32 cellular contexts compared by ENCODE assay signal in the genomic region with DNA sequence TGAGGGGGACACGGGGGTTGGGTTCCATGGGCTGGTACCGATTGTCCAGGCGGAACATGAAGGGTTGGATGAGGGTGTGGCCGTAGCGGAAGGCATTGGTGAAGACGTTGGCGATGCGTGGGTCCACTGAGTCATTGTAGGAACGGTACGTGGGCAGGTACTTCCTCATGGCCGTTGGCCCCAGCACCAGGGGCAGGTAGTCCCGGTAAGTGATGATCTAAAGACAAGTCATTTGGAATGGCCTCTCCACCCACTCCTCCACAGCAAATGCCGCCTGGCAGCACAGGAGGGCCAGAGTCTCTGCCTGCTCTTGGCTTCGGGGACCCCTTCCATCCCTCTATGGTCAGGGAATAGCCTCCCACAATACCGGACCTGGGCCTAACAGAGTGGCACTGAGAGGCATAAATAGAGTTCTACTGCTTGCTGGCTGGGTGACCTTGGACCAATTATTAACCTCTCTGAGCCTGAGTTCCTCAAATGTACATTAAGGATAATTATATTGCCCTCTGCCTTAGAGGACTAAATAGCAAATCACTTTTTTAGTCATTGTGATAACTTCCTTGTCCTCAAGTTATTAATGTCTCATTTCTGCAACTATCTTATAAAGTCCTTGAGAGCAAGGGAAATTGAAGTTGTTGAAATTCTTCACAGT. TPM values are rescaled to one million over a fixed set of nuclear protein-coding genes. Genes with fewer than 3 reads are reported as not detected.
DNase-seq lines count a peak whose midpoint lies in the region; ATAC-seq and FAIRE-seq lines count a peak whose summit lies in the region.
"Had no signal": no experiment of that assay in that cellular context is flagged by ENCODE, and none has a peak within 500 bp of the region (broad histone marks: within the 10 kb centered on the region; RNA-seq: fewer than 3 reads in every experiment).

No MANE protein-coding gene starts in this region.

- no peaks in the 10 kb centered on the region for H3K9me3 Mint-ChIP-seq in activated CD4-positive, alpha-beta T cell treated with anti-CD3 and anti-CD28 coated beads, Interleukin-2, amount 10 ng/mL, durations not matched to agents 24 days and 14 days
- H3K9me3 Mint-ChIP-seq in dendritic cell treated with granulocyte-macrophage colony-stimulating factor and Interleukin-4, amounts not matched to agents 40 ng/mL and 50 ng/mL, for 4 days: no peaks in the 10 kb centered on the region
- no peaks in the 10 kb centered on the region for H3K9me3 Mint-ChIP-seq in stimulated activated naive B cell treated with anti-CD40 and anti-IgM and Interleukin-4, amounts not matched to agents 10 μg/mL and 1 μg/mL and 100 μg/mL, for 72 hours
- H3K9me3 Mint-ChIP-seq: activated naive CD4-positive, alpha-beta T cell treated with anti-CD3 and anti-CD28 coated beads, Interleukin-2, amount 50 U/mL, for 24 hours; activated T-helper 2 cell treated with anti-CD3 and anti-CD28 coated beads, Interferon-gamma antibody, Interleukin-2, Interleukin-4, amounts not matched to agents 10 μg/mL and 5 μg/mL and 100 μg/mL, durations not matched to agents 14 hours and 24 hours and 36 hours; CD8-positive, alpha-beta T cell; IgD-negative memory B cell; naive thymus-derived CD4-positive, alpha-beta T cell; type B pancreatic cell had no signal

- FAIRE-seq in GM18507 (lab: Jason Lieb, UNC): peak; percentile 48
- FAIRE-seq in RCC 7860 (lab: Jason Lieb, UNC): no peak
- FAIRE-seq: A549 had no signal

- intact Hi-C loops in activated CD4-positive, alpha-beta T cell treated with anti-CD3 and anti-CD28 coated beads, Interleukin-2, amount 10 ng/mL, durations not matched to agents 24 days and 14 days (cut with micrococcal nuclease): no loop called here
- intact Hi-C loops in dendritic cell treated with granulocyte-macrophage colony-stimulating factor and Interleukin-4, amounts not matched to agents 40 ng/mL and 50 ng/mL, for 4 days (cut with micrococcal nuclease): no loop called here

- DNase-seq in activated CD4-positive, alpha-beta T cell treated with anti-CD3 and anti-CD28 coated beads, Interleukin-2, amount 10 ng/mL, durations not matched to agents 24 days and 14 days: peak; percentile 49
- no peak for DNase-seq in activated CD4-positive, alpha-beta T cell treated with anti-CD3 and anti-CD28 coated beads, Interleukin-2, amount 50 U/mL, for 4 hours
- DNase-seq in GM18507 (ENCODE audit: extremely low spot score, insufficient read length, low read depth) (no peak), RCC 7860 (ENCODE audit: low spot score) (no peak)
- DNase-seq in stimulated activated naive B cell treated with anti-CD40 and anti-IgM and Interleukin-4, amounts not matched to agents 10 μg/mL and 1 μg/mL and 100 μg/mL, for 72 hours: peak; percentile 21
- no peak for DNase-seq in activated naive CD4-positive, alpha-beta T cell (lab: John Stamatoyannopoulos, UW)
- no peak for DNase-seq in activated T-cell treated with anti-CD3 and anti-CD28 coated beads, Interleukin-2, amount 50 U/mL, for 48 hours
- DNase-seq: activated CD8-positive, alpha-beta memory T cell treated with anti-CD3 and anti-CD28 coated beads, Interleukin-2, amount 50 U/mL, for 48 hours; amniotic stem cell; brain microvascular endothelial cell; CD8-positive, alpha-beta T cell; cerebellar nuclear complex; lower lobe of right lung; naive thymus-derived CD4-positive, alpha-beta T cell; NCI-H1092; NCI-H1694; NCI-H446; NCI-H748 treated with DMSO at 0.1 percent for 48 hours; occipital lobe; SJCRH30; stimulated activated naive CD4-positive, alpha-beta T cell; T1000 had no signal

- H3K27ac Mint-ChIP-seq in activated CD4-positive, alpha-beta T cell treated with anti-CD3 and anti-CD28 coated beads, Interleukin-2, amount 10 ng/mL, durations not matched to agents 24 days and 14 days: no peak overlapping the region
- H3K27ac Mint-ChIP-seq in dendritic cell treated with granulocyte-macrophage colony-stimulating factor and Interleukin-4, amounts not matched to agents 40 ng/mL and 50 ng/mL, for 4 days: peak overlapping the region; percentile 72
- H3K27ac Mint-ChIP-seq in stimulated activated naive B cell treated with anti-CD40 and anti-IgM and Interleukin-4, amounts not matched to agents 10 μg/mL and 1 μg/mL and 100 μg/mL, for 72 hours: no peak overlapping the region
- H3K27ac Mint-ChIP-seq: activated naive CD4-positive, alpha-beta T cell treated with anti-CD3 and anti-CD28 coated beads, Interleukin-2, amount 50 U/mL, for 24 hours; activated T-helper 2 cell treated with anti-CD3 and anti-CD28 coated beads, Interferon-gamma antibody, Interleukin-2, Interleukin-4, amounts not matched to agents 10 μg/mL and 5 μg/mL and 100 μg/mL, durations not matched to agents 14 hours and 24 hours and 36 hours; CD8-positive, alpha-beta T cell; type B pancreatic cell had no signal

- H3K4me1 Mint-ChIP-seq in activated CD4-positive, alpha-beta T cell treated with anti-CD3 and anti-CD28 coated beads, Interleukin-2, amount 10 ng/mL, durations not matched to agents 24 days and 14 days: no peaks in the 10 kb centered on the region
- peaks cover 86% of the 10 kb centered on the region for H3K4me1 Mint-ChIP-seq in dendritic cell treated with granulocyte-macrophage colony-stimulating factor and Interleukin-4, amounts not matched to agents 40 ng/mL and 50 ng/mL, for 4 days (ENCODE audit: low read depth)
- H3K4me1 Mint-ChIP-seq in stimulated activated naive B cell treated with anti-CD40 and anti-IgM and Interleukin-4, amounts not matched to agents 10 μg/mL and 1 μg/mL and 100 μg/mL, for 72 hours: peaks cover 3 to 7% of the 10 kb centered on the region in 2 donors
- H3K4me1 Mint-ChIP-seq: activated naive CD4-positive, alpha-beta T cell treated with anti-CD3 and anti-CD28 coated beads, Interleukin-2, amount 50 U/mL, for 24 hours had no signal

- H3K27me3 Mint-ChIP-seq in activated CD4-positive, alpha-beta T cell treated with anti-CD3 and anti-CD28 coated beads, Interleukin-2, amount 10 ng/mL, durations not matched to agents 24 days and 14 days: peaks cover 6% of the 10 kb centered on the region
- peaks cover 7% of the 10 kb centered on the region for H3K27me3 Mint-ChIP-seq in dendritic cell treated with granulocyte-macrophage colony-stimulating factor and Interleukin-4, amounts not matched to agents 40 ng/mL and 50 ng/mL, for 4 days
- peaks cover 11 to 13% of the 10 kb centered on the region in 2 donors for H3K27me3 Mint-ChIP-seq in stimulated activated naive B cell treated with anti-CD40 and anti-IgM and Interleukin-4, amounts not matched to agents 10 μg/mL and 1 μg/mL and 100 μg/mL, for 72 hours

- peak; percentile 67 to 72 for ATAC-seq in stimulated activated naive B cell treated with anti-CD40 and anti-IgM and Interleukin-4, amounts not matched to agents 10 μg/mL and 1 μg/mL and 100 μg/mL, for 72 hours (replicated peaks)
- ATAC-seq: A549; CD8-positive, alpha-beta T cell; gastroesophageal sphincter; lower lobe of right lung; naive thymus-derived CD4-positive, alpha-beta T cell had no signal

- H3K36me3 Mint-ChIP-seq in activated CD4-positive, alpha-beta T cell treated with anti-CD3 and anti-CD28 coated beads, Interleukin-2, amount 10 ng/mL, durations not matched to agents 24 days and 14 days (ENCODE audit: low read depth): no peaks in the 10 kb centered on the region
- no peaks in the 10 kb centered on the region for H3K36me3 Mint-ChIP-seq in dendritic cell treated with granulocyte-macrophage colony-stimulating factor and Interleukin-4, amounts not matched to agents 40 ng/mL and 50 ng/mL, for 4 days (ENCODE audit: low read depth)
- no peaks in the 10 kb centered on the region for H3K36me3 Mint-ChIP-seq in stimulated activated naive B cell treated with anti-CD40 and anti-IgM and Interleukin-4, amounts not matched to agents 10 μg/mL and 1 μg/mL and 100 μg/mL, for 72 hours
- H3K36me3 Mint-ChIP-seq: activated naive CD4-positive, alpha-beta T cell treated with anti-CD3 and anti-CD28 coated beads, Interleukin-2, amount 50 U/mL, for 24 hours; CD8-positive, alpha-beta T cell; naive thymus-derived CD4-positive, alpha-beta T cell; type B pancreatic cell had no signal

- H3K4me3 Mint-ChIP-seq in activated CD4-positive, alpha-beta T cell treated with anti-CD3 and anti-CD28 coated beads, Interleukin-2, amount 10 ng/mL, durations not matched to agents 24 days and 14 days: no peak overlapping the region
- H3K4me3 Mint-ChIP-seq in dendritic cell treated with granulocyte-macrophage colony-stimulating factor and Interleukin-4, amounts not matched to agents 40 ng/mL and 50 ng/mL, for 4 days: peak overlapping the region; percentile 13
- H3K4me3 Mint-ChIP-seq in stimulated activated naive B cell treated with anti-CD40 and anti-IgM and Interleukin-4, amounts not matched to agents 10 μg/mL and 1 μg/mL and 100 μg/mL, for 72 hours: no peak overlapping the region
- H3K4me3 Mint-ChIP-seq: activated naive CD4-positive, alpha-beta T cell treated with anti-CD3 and anti-CD28 coated beads, Interleukin-2, amount 50 U/mL, for 24 hours; CD8-positive, alpha-beta T cell; IgD-negative memory B cell; naive thymus-derived CD4-positive, alpha-beta T cell; type B pancreatic cell had no signal

RNA-seq across cellular contexts. Expression of gene MPO, which starts 7.2 kb away (rescaled TPM):
- not detected in 2 replicates for total RNA-seq in activated CD4-positive, alpha-beta T cell treated with anti-CD3 and anti-CD28 coated beads, Interleukin-2, amount 10 ng/mL, durations not matched to agents 24 days and 14 days
- total RNA-seq: activated T-helper 2 cell treated with anti-CD3 and anti-CD28 coated beads, Interferon-gamma antibody, Interleukin-2, Interleukin-4, amounts not matched to agents 10 μg/mL and 5 μg/mL and 100 μg/mL, durations not matched to agents 14 hours and 24 hours and 36 hours; CD8-positive, alpha-beta T cell; Daoy; fibroblast of lung; occipital lobe had no signal

RNA-seq across cellular contexts. Expression of gene LPO, which starts 35.2 kb away (rescaled TPM):
- total RNA-seq in activated CD4-positive, alpha-beta T cell treated with anti-CD3 and anti-CD28 coated beads, Interleukin-2, amount 10 ng/mL, durations not matched to agents 24 days and 14 days: not detected in 2 replicates
- total RNA-seq: activated T-helper 2 cell treated with anti-CD3 and anti-CD28 coated beads, Interferon-gamma antibody, Interleukin-2, Interleukin-4, amounts not matched to agents 10 μg/mL and 5 μg/mL and 100 μg/mL, durations not matched to agents 14 hours and 24 hours and 36 hours; CD8-positive, alpha-beta T cell; fibroblast of lung; lower lobe of right lung; occipital lobe; RPMI7951; SJCRH30 had no signal

RNA-seq across cellular contexts. Expression of gene MKS1, which starts 54.5 kb away (rescaled TPM):
- 21.7 and 23.1 TPM in 2 replicates for total RNA-seq in activated CD4-positive, alpha-beta T cell treated with anti-CD3 and anti-CD28 coated beads, Interleukin-2, amount 10 ng/mL, durations not matched to agents 24 days and 14 days

RNA-seq across cellular contexts. Expression of gene TSPOAP1, which starts 55.0 kb away (rescaled TPM):
- total RNA-seq in activated CD4-positive, alpha-beta T cell treated with anti-CD3 and anti-CD28 coated beads, Interleukin-2, amount 10 ng/mL, durations not matched to agents 24 days and 14 days: 22.6 and 23.6 TPM in 2 replicates

Comparison
In these comparisons a context has a peak if more than half of its experiments do, and no peak if none do; other contexts are left out.
1. DNase-seq: peak in activated CD4-positive, alpha-beta T cell treated with anti-CD3 and anti-CD28 coated beads, Interleukin-2, amount 10 ng/mL, durations not matched to agents 24 days and 14 days (single experiment) and stimulated activated naive B cell treated with anti-CD40 and anti-IgM and Interleukin-4, amounts not matched to agents 10 μg/mL and 1 μg/mL and 100 μg/mL, for 72 hours (single experiment); none in activated CD4-positive, alpha-beta T cell treated with anti-CD3 and anti-CD28 coated beads, Interleukin-2, amount 50 U/mL, for 4 hours (0 of 2), GM18507 (single experiment), activated naive CD4-positive, alpha-beta T cell (0 of 4), activated T-cell treated with anti-CD3 and anti-CD28 coated beads, Interleukin-2, amount 50 U/mL, for 48 hours (0 of 2) and RCC 7860 (single experiment).